In the genomic region with DNA sequence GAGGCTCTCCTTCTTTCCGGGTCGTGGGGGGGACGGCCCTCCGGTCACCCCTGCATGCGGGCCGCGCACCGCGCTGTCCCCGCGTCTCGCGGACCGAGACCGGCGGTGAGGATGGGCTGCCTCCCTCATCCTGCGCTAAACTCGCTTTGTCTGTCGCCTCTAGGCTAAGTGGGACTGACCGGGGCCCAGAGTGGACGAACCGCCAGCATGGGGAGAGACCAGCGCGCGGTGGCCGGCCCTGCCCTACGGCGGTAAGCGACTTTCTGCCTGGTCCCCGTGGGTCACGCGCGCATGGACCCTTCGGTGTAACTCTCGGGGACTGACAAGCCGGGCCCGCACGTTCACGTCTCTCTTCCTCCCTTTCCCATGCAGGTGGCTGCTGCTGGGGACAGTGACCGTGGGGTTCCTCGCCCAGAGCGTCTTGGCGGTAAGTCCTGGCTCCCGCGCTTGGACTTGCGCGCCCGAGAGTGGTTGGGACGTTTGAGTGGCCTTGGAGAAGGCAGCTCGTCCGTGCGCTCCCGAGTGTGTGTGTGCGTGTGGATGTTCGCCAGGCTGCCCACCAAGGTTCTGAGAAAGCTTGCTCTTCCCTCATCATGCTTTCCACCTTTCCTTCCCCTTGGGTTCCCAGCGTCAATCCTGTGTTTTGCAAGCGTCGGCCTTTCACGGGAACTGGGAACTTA, we compare ENCODE assay signal across 9 cellular contexts. TPM values are rescaled to one million over a fixed set of nuclear protein-coding genes. Genes with fewer than 3 reads are reported as not detected.
A peak's percentile ranks its signal among the peaks of the same experiment; 100 is the strongest.
DNase-seq lines count a peak whose midpoint lies in the region; ATAC-seq, FAIRE-seq and TF ChIP-seq lines count a peak whose summit lies in the region.
"Had no signal": no experiment of that assay in that cellular context is flagged by ENCODE, and none has a peak within 500 bp of the region (broad histone marks: within the 10 kb centered on the region; RNA-seq: fewer than 3 reads in every experiment).

No MANE protein-coding gene starts in this region.

- no peaks in the 10 kb centered on the region; the same call in 1 of the 2 replicates for H3K36me3 ChIP-seq in ES-I3 (ENCODE audit: insufficient read depth, low read length)
- H3K36me3 ChIP-seq in WERI-Rb-1 = peaks cover 15% of the 10 kb centered on the region
- peaks cover 0 to 13% (median 0%) of the 10 kb centered on the region in 9 donors for H3K36me3 ChIP-seq in heart left ventricle

- H3K27ac Mint-ChIP-seq in progenitor cell of endocrine pancreas = peak overlapping the region; percentile 92
- H3K27ac Mint-ChIP-seq in activated CD4-positive, alpha-beta memory T cell treated with anti-CD3 and anti-CD28 coated beads, Interleukin-2, amount 10 ng/mL, durations not matched to agents 7 days and 5 days = no peak overlapping the region

- no peaks in the 10 kb centered on the region for H3K9me3 ChIP-seq in ES-I3 (ENCODE audit: control insufficient read depth, insufficient read depth, low read length)
- no peaks in the 10 kb centered on the region for H3K9me3 ChIP-seq in WERI-Rb-1 (ENCODE audit: severe bottlenecking)
- no peaks in the 10 kb centered on the region for H3K9me3 ChIP-seq in heart left ventricle

- H3K4me1 ChIP-seq in ES-I3 (ENCODE audit: insufficient read depth, low read length) (peaks cover 8% of the 10 kb centered on the region), heart left ventricle (peaks cover 21 to 75% (median 65%) of the 10 kb centered on the region in 12 donors)

- ATAC-seq in heart left ventricle (peak in 3 of 4 donors; percentile 8 to 24 (median 19)), GM19463 (IDR thresholded peaks at IDR 0.05; ENCODE audit: unreplicated experiment) (no peak)

- peaks cover 31% of the 10 kb centered on the region for H3K27me3 Mint-ChIP-seq in progenitor cell of endocrine pancreas
- H3K27me3 Mint-ChIP-seq in activated CD4-positive, alpha-beta memory T cell treated with anti-CD3 and anti-CD28 coated beads, Interleukin-2, amount 10 ng/mL, durations not matched to agents 7 days and 5 days = peaks cover 70% of the 10 kb centered on the region

- peak overlapping the region; percentile 85 for H3K4me3 Mint-ChIP-seq in progenitor cell of endocrine pancreas (ENCODE audit: low read depth)
- no peak overlapping the region for H3K4me3 Mint-ChIP-seq in activated CD4-positive, alpha-beta memory T cell treated with anti-CD3 and anti-CD28 coated beads, Interleukin-2, amount 10 ng/mL, durations not matched to agents 7 days and 5 days

- POLR2A ChIA-PET in activated CD4-positive, alpha-beta memory T cell treated with anti-CD3 and anti-CD28 coated beads, Interleukin-2, amount 10 ng/mL, durations not matched to agents 7 days and 5 days (lab: Charles Lee) = no interaction called here

- TF ChIP-seq CTCF in WERI-Rb-1 (IDR thresholded peaks at IDR 0.05; ENCODE audit: low read depth, low read length) = no peak
- no peak for TF ChIP-seq CTCF in heart left ventricle (IDR thresholded peaks at IDR 0.05)
- TF ChIP-seq CTCF in progenitor cell of endocrine pancreas (IDR thresholded peaks at IDR 0.05; ENCODE audit: unreplicated experiment) = no peak

- peak overlapping the region; percentile 89 for H3K9ac ChIP-seq in ES-I3 (ENCODE audit: low read depth, low read length)

- H3K4me3 ChIP-seq in WERI-Rb-1 (ENCODE audit: low read depth, low read length) = peak overlapping the region; percentile 77
- peak overlapping the region; percentile 67 to 99 (median 87) for H3K4me3 ChIP-seq in heart left ventricle

- no peak for FAIRE-seq in HTR-8/SVneo (lab: Jason Lieb, UNC)

- intact Hi-C loops in heart left ventricle (cut with DNase I) = loop anchor here (2.0 to 10.0 kb wide), 12 partner anchors 34 to 109 kb away; no protein-coding TSS in a partner anchor

- 1 to 3% (median 1%) methylated on average over 20 to 59 of the region's 59 CpGs for WGBS in heart left ventricle, 4 donors

- H3K9me3 Mint-ChIP-seq in progenitor cell of endocrine pancreas (ENCODE audit: low read depth) = no peaks in the 10 kb centered on the region
- H3K9me3 Mint-ChIP-seq in activated CD4-positive, alpha-beta memory T cell treated with anti-CD3 and anti-CD28 coated beads, Interleukin-2, amount 10 ng/mL, durations not matched to agents 7 days and 5 days = no peaks in the 10 kb centered on the region

- peaks cover 45% of the 10 kb centered on the region for H3K4me1 Mint-ChIP-seq in progenitor cell of endocrine pancreas (ENCODE audit: low read depth)
- H3K4me1 Mint-ChIP-seq in activated CD4-positive, alpha-beta memory T cell treated with anti-CD3 and anti-CD28 coated beads, Interleukin-2, amount 10 ng/mL, durations not matched to agents 7 days and 5 days = peaks cover 4% of the 10 kb centered on the region

- peak; percentile 62 for DNase-seq in WERI-Rb-1
- peak in 2 of 5 donors; percentile 41 to 56 for DNase-seq in heart left ventricle
- no peak for DNase-seq in progenitor cell of endocrine pancreas (ENCODE audit: low spot score, unreplicated experiment)
- DNase-seq in T1000 (lab: John Stamatoyannopoulos, UW) = no peak
- DNase-seq in activated CD4-positive, alpha-beta memory T cell treated with anti-CD3 and anti-CD28 coated beads, Interleukin-2, amount 10 ng/mL, durations not matched to agents 7 days and 5 days = no peak
- no peak for DNase-seq in HTR-8/SVneo (ENCODE audit: insufficient read length, low spot score)
- DNase-seq: stimulated activated CD4-positive, alpha-beta T cell treated with anti-CD3 and anti-CD28 coated beads, Interleukin-4, amount 100 ng/mL, for 4 hours had no signal

- H3K27me3 ChIP-seq in WERI-Rb-1 (ENCODE audit: insufficient read depth, low read depth, severe bottlenecking) (peaks cover 4% of the 10 kb centered on the region), heart left ventricle (peaks cover 0 to 41% (median 0%) of the 10 kb centered on the region in 9 donors)

- peak overlapping the region; percentile 31 for H3K27ac ChIP-seq in WERI-Rb-1
- H3K27ac ChIP-seq in heart left ventricle = peak overlapping the region; percentile 92 to 99 (median 97)

- TF ChIP-seq POLR2A in heart left ventricle (IDR thresholded peaks at IDR 0.05) = no peak

- CTCF ChIA-PET in activated CD4-positive, alpha-beta memory T cell treated with anti-CD3 and anti-CD28 coated beads, Interleukin-2, amount 10 ng/mL, durations not matched to agents 7 days and 5 days (lab: Charles Lee) = interaction anchor here (1.3 kb wide), 1 partner anchor 104 kb away, joined by 4 read pairs; no protein-coding TSS in a partner anchor

- peaks cover 3% of the 10 kb centered on the region for H3K36me3 Mint-ChIP-seq in progenitor cell of endocrine pancreas (ENCODE audit: insufficient read depth)
- H3K36me3 Mint-ChIP-seq in activated CD4-positive, alpha-beta memory T cell treated with anti-CD3 and anti-CD28 coated beads, Interleukin-2, amount 10 ng/mL, durations not matched to agents 7 days and 5 days (ENCODE audit: low read depth) = peaks cover 3% of the 10 kb centered on the region

RNA-seq across cellular contexts. Expression of a gene that starts 0.8 kb away (rescaled TPM):
- total RNA-seq in heart left ventricle = 100 to 1,000 TPM in 8 of 9 donors, 10 to 100 TPM in 1; 94.0 to 377 (median 166) TPM
- 100 to 1,000 TPM in 1 of 2 donors, 10 to 100 TPM in 1; 92.4 to 220 TPM for polyA plus RNA-seq in heart left ventricle
- total RNA-seq in progenitor cell of endocrine pancreas = 120 and 121 TPM in 2 replicates
- total RNA-seq in activated CD4-positive, alpha-beta memory T cell treated with anti-CD3 and anti-CD28 coated beads, Interleukin-2, amount 10 ng/mL, durations not matched to agents 7 days and 5 days = not detected

RNA-seq across cellular contexts. Expression of a gene that starts 0.9 kb away (rescaled TPM):
- total RNA-seq in heart left ventricle = 100 to 1,000 TPM in 8 of 9 donors, 10 to 100 TPM in 1; 91.9 to 428 (median 184) TPM
- 100 to 1,000 TPM in 1 of 2 donors, 10 to 100 TPM in 1; 52.6 to 194 TPM for polyA plus RNA-seq in heart left ventricle
- 81.3 and 90.8 TPM in 2 replicates for total RNA-seq in progenitor cell of endocrine pancreas
- total RNA-seq in activated CD4-positive, alpha-beta memory T cell treated with anti-CD3 and anti-CD28 coated beads, Interleukin-2, amount 10 ng/mL, durations not matched to agents 7 days and 5 days = not detected

Comparison
In these comparisons a context has a peak if more than half of its experiments do, and no peak if none do; other contexts are left out.
1. RNA of a gene that starts 0.8 kb away (total RNA-seq): 94.0 to 377 TPM in heart left ventricle and 120 to 121 TPM in progenitor cell of endocrine pancreas; not detected in activated CD4-positive, alpha-beta memory T cell treated with anti-CD3 and anti-CD28 coated beads, Interleukin-2, amount 10 ng/mL, durations not matched to agents 7 days and 5 days; every median in the first group is over 10 times any median in the second.
2. RNA of a gene that starts 0.9 kb away (total RNA-seq): 91.9 to 428 TPM in heart left ventricle and 81.3 to 90.8 TPM in progenitor cell of endocrine pancreas; not detected in activated CD4-positive, alpha-beta memory T cell treated with anti-CD3 and anti-CD28 coated beads, Interleukin-2, amount 10 ng/mL, durations not matched to agents 7 days and 5 days; every median in the first group is over 10 times any median in the second.